Comparison of ENCODE assay signal across 8 cellular contexts in genomic region chr12:101773560-101774206, GRCh38.
DNase-seq lines count a peak whose midpoint lies in the region; ATAC-seq lines count a peak whose summit lies in the region.

No MANE protein-coding gene starts in this region.

- ATAC-seq in GM18498 (IDR thresholded peaks at IDR 0.05; ENCODE audit: unreplicated experiment): peak; percentile 83
- ATAC-seq in HG03060 (IDR thresholded peaks at IDR 0.05; ENCODE audit: low read depth, unreplicated experiment): peak; percentile 63

- DNase-seq in 8988T (peak; percentile 41), NCI-H2171 treated with DMSO at 0.1 percent for 48 hours (lab: John Stamatoyannopoulos, UW) (peak; percentile 76), kidney tubule cell (ENCODE audit: low spot score) (peak; percentile 75)
- peak; percentile 9 to 50 (median 38) for DNase-seq in activated CD4-positive, CD25-positive, alpha-beta regulatory T cell (lab: John Stamatoyannopoulos, UW)
- DNase-seq in central memory CD4-positive, alpha-beta T cell: peak; percentile 66
- DNase-seq in stimulated activated CD4-positive, alpha-beta T cell treated with anti-CD3 and anti-CD28 coated beads, Interleukin-4, amount 100 ng/mL, for 1 hour: peak; percentile 59

Comparison
In these comparisons a context has a peak if more than half of its experiments do, and no peak if none do; other contexts are left out.
1. Peak in every context shown above with its lines: DNase-seq and ATAC-seq.